Comparison of ENCODE assay signal across 8 cellular contexts in the genomic region with DNA sequence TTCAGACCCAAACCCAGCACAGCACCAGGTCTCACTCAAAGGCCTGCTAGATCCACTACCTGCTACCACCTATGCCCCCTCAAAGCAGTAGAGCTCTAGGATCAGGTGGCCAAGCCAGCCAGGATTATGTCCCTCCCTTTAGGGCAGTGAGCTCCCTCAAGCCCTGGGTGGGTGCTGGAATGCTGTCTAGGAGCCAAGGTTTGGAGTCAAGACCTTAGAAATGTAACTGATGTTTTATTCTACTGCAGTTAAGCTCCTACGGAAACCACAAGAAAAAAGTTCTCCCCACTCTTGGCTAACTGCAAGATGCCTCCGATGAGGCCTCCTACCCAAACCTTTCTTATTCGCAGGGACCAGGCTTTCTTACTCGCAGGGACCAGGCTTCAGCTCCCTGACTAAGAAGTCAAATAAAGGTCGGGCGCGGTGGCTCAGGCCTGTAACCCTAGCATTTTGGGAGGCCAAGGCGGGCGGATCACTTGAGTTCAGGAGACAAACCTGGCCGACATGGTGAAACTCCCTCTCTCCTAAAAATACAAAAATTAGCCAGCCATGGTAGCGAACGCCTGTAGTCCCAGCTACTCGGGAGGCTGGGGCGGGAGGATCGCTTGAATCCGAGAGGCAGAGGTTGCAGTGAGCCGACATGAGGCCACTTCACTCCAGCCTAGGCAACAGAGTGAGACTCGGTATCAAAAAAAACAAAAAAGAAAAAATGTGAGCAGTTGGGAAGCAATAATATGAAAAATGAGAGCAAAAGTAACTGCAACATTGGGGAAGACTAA. TPM values are rescaled to one million over a fixed set of nuclear protein-coding genes. Genes with fewer than 3 reads are reported as not detected.
DNase-seq lines count a peak whose midpoint lies in the region; ATAC-seq and TF ChIP-seq lines count a peak whose summit lies in the region.

No MANE protein-coding gene starts in this region.

- no peaks in the 10 kb centered on the region for H3K27me3 Mint-ChIP-seq in activated CD8-positive, alpha-beta memory T cell treated with anti-CD3 and anti-CD28 coated beads, Interleukin-2, amount 10 ng/mL, durations not matched to agents 7 days and 5 days
- no peaks in the 10 kb centered on the region for H3K27me3 Mint-ChIP-seq in activated naive CD8-positive, alpha-beta T cell treated with anti-CD3 and anti-CD28 coated beads for 36 hours

- H3K9me3 ChIP-seq in left lung (no peaks in the 10 kb centered on the region), thymus (ENCODE audit: control insufficient read depth) (no peaks in the 10 kb centered on the region)

- H3K36me3 Mint-ChIP-seq in activated CD8-positive, alpha-beta memory T cell treated with anti-CD3 and anti-CD28 coated beads, Interleukin-2, amount 10 ng/mL, durations not matched to agents 7 days and 5 days: no peaks in the 10 kb centered on the region
- no peaks in the 10 kb centered on the region for H3K36me3 Mint-ChIP-seq in activated naive CD8-positive, alpha-beta T cell treated with anti-CD3 and anti-CD28 coated beads for 36 hours

- peak overlapping the region; percentile 90 for H3K4me3 Mint-ChIP-seq in activated CD8-positive, alpha-beta memory T cell treated with anti-CD3 and anti-CD28 coated beads, Interleukin-2, amount 10 ng/mL, durations not matched to agents 7 days and 5 days
- peak overlapping the region; percentile 91 for H3K4me3 Mint-ChIP-seq in activated naive CD8-positive, alpha-beta T cell treated with anti-CD3 and anti-CD28 coated beads for 36 hours

- H3K27ac ChIP-seq in left lung (peak overlapping the region; percentile 100), thymus (ENCODE audit: low read depth) (peak overlapping the region; percentile 97)

- DNase-seq in activated CD8-positive, alpha-beta memory T cell treated with anti-CD3 and anti-CD28 coated beads, Interleukin-2, amount 10 ng/mL, durations not matched to agents 7 days and 5 days: peak; percentile 53
- no peak for DNase-seq in activated CD8-positive, alpha-beta memory T cell treated with anti-CD3 and anti-CD28 coated beads for 24 hours
- DNase-seq in activated naive CD8-positive, alpha-beta T cell treated with anti-CD3 and anti-CD28 coated beads for 36 hours: peak; percentile 19
- DNase-seq in left lung: no peak

- WGBS in thymus: 90% methylated on average over 18 of the region's 18 CpGs

- H3K27ac Mint-ChIP-seq in activated CD8-positive, alpha-beta memory T cell treated with anti-CD3 and anti-CD28 coated beads, Interleukin-2, amount 10 ng/mL, durations not matched to agents 7 days and 5 days: peak overlapping the region; percentile 99
- H3K27ac Mint-ChIP-seq in activated naive CD8-positive, alpha-beta T cell treated with anti-CD3 and anti-CD28 coated beads for 36 hours: peak overlapping the region; percentile 100

- no peaks in the 10 kb centered on the region for H3K9me3 Mint-ChIP-seq in activated CD8-positive, alpha-beta memory T cell treated with anti-CD3 and anti-CD28 coated beads, Interleukin-2, amount 10 ng/mL, durations not matched to agents 7 days and 5 days (ENCODE audit: low read depth)
- no peaks in the 10 kb centered on the region for H3K9me3 Mint-ChIP-seq in activated naive CD8-positive, alpha-beta T cell treated with anti-CD3 and anti-CD28 coated beads for 36 hours

- ATAC-seq in activated CD8-positive, alpha-beta memory T cell treated with anti-CD3 and anti-CD28 coated beads, Interleukin-2, amount 10 ng/mL, durations not matched to agents 7 days and 5 days: peak; percentile 2
- ATAC-seq in left lung: no peak
- no peak for ATAC-seq in GM18868 (IDR thresholded peaks at IDR 0.05; ENCODE audit: unreplicated experiment)
- no peak for ATAC-seq in GM21423 (IDR thresholded peaks at IDR 0.05; ENCODE audit: unreplicated experiment)
- ATAC-seq in GM18502 (IDR thresholded peaks at IDR 0.05; ENCODE audit: poor library complexity, unreplicated experiment): no peak

- TF ChIP-seq CTCF in left lung (IDR thresholded peaks at IDR 0.05): no peak

- CTCF ChIA-PET in activated CD8-positive, alpha-beta memory T cell treated with anti-CD3 and anti-CD28 coated beads, Interleukin-2, amount 10 ng/mL, durations not matched to agents 7 days and 5 days (lab: Charles Lee): interaction anchor here (0.9 to 2.7 kb wide), 2 partner anchors 117 kb away, joined by 5 to 39 read pairs; a partner anchor contains a TSS

- peak overlapping the region in 1 of 2 donors; percentile 53 for H3K4me3 ChIP-seq in left lung
- H3K4me3 ChIP-seq in thymus (ENCODE audit: low read length): no peak overlapping the region

- peaks cover 8 to 38% of the 10 kb centered on the region in 2 donors for H3K4me1 ChIP-seq in left lung
- peaks cover 13% of the 10 kb centered on the region for H3K4me1 ChIP-seq in thymus (ENCODE audit: control insufficient read depth, insufficient read depth, low read length)

- H3K36me3 ChIP-seq in left lung (no peaks in the 10 kb centered on the region), thymus (ENCODE audit: control insufficient read depth, insufficient read depth) (no peaks in the 10 kb centered on the region)

- H3K27me3 ChIP-seq in left lung: no peaks in the 10 kb centered on the region
- no peaks in the 10 kb centered on the region for H3K27me3 ChIP-seq in thymus (ENCODE audit: control insufficient read depth, insufficient read depth)

- peaks cover 42% of the 10 kb centered on the region for H3K4me1 Mint-ChIP-seq in activated CD8-positive, alpha-beta memory T cell treated with anti-CD3 and anti-CD28 coated beads, Interleukin-2, amount 10 ng/mL, durations not matched to agents 7 days and 5 days
- H3K4me1 Mint-ChIP-seq in activated naive CD8-positive, alpha-beta T cell treated with anti-CD3 and anti-CD28 coated beads for 36 hours: peaks cover 39% of the 10 kb centered on the region

- intact Hi-C loops in left lung (cut with DNase I): no loop called here

RNA-seq across cellular contexts. Expression of a gene that starts 31.8 kb away (rescaled TPM):
- total RNA-seq in activated CD8-positive, alpha-beta memory T cell treated with anti-CD3 and anti-CD28 coated beads, Interleukin-2, amount 10 ng/mL, durations not matched to agents 7 days and 5 days: 1 to 10 TPM; 2.5 to 3.2 TPM
- total RNA-seq in activated naive CD8-positive, alpha-beta T cell treated with anti-CD3 and anti-CD28 coated beads for 36 hours: 1 to 10 TPM; 2.5 to 3.6 TPM
- total RNA-seq in left lung: 10 to 100 TPM in 1 of 2 donors, 1 to 10 TPM in 1; 9.9 to 13.0 TPM
- 26.8 TPM for polyA plus RNA-seq in thymus

Comparison
In these comparisons a context has a peak if more than half of its experiments do, and no peak if none do; other contexts are left out.
1. DNase-seq: peak in activated CD8-positive, alpha-beta memory T cell treated with anti-CD3 and anti-CD28 coated beads, Interleukin-2, amount 10 ng/mL, durations not matched to agents 7 days and 5 days (single experiment) and activated naive CD8-positive, alpha-beta T cell treated with anti-CD3 and anti-CD28 coated beads for 36 hours (single experiment); none in activated CD8-positive, alpha-beta memory T cell treated with anti-CD3 and anti-CD28 coated beads for 24 hours (single experiment) and left lung (0 of 2).